12 cellular contexts compared by ENCODE assay signal in the genomic region with DNA sequence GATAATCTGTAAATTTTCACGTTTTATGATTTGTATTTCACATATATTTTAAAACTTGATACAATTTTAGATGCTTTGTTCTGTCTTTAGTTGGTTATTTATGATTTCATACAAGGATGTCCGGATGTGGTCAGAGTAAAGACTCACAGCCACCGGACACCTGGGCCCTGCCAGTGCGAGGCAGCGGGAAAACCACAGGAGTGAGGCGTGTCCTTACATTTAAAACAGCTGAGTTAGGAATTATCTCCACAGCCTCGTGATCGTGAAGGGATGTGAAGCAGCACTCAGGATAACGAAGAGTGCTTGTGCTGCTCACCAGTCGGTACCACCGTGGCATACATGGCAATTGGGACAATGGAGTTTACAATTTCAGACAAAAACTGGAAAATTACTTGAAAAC. TPM values are rescaled to one million over a fixed set of nuclear protein-coding genes. Genes with fewer than 3 reads are reported as not detected.
A peak's percentile ranks its signal among the peaks of the same experiment; 100 is the strongest.
DNase-seq lines count a peak whose midpoint lies in the region; TF ChIP-seq lines count a peak whose summit lies in the region.
"Had no signal": no experiment of that assay in that cellular context is flagged by ENCODE, and none has a peak within 500 bp of the region (broad histone marks: within the 10 kb centered on the region; RNA-seq: fewer than 3 reads in every experiment).

No MANE protein-coding gene starts in this region.

- no peaks in the 10 kb centered on the region for H3K36me3 ChIP-seq in sigmoid colon
- H3K36me3 ChIP-seq: pancreas had no signal

- H3K9me3 Mint-ChIP-seq in CD14-positive monocyte: no peaks in the 10 kb centered on the region
- no peaks in the 10 kb centered on the region for H3K9me3 Mint-ChIP-seq in chondrocyte (ENCODE audit: low read depth)

- H3K4me1 ChIP-seq in sigmoid colon: peaks cover 0 to 88% (median 57%) of the 10 kb centered on the region in 4 donors

- H3K4me1 Mint-ChIP-seq in CD14-positive monocyte (peaks cover 48% of the 10 kb centered on the region), chondrocyte (ENCODE audit: low read depth) (peaks cover 43% of the 10 kb centered on the region)

- TF ChIP-seq CTCF in CD14-positive monocyte (IDR thresholded peaks at IDR 0.05): no peak
- TF ChIP-seq CTCF in chondrocyte (IDR thresholded peaks at IDR 0.05): no peak
- TF ChIP-seq CTCF in sigmoid colon (IDR thresholded peaks at IDR 0.05): no peak

- H3K27me3 ChIP-seq in sigmoid colon: no peaks in the 10 kb centered on the region
- H3K27me3 ChIP-seq: dorsolateral prefrontal cortex, pancreas had no signal

- intact Hi-C loops in CD14-positive monocyte (cut with micrococcal nuclease): no loop called here
- intact Hi-C loops in sigmoid colon (cut with DNase I): loop anchor here (5.0 kb wide), 1 partner anchor 131 kb away; no protein-coding TSS in a partner anchor
- intact Hi-C loops in posterior vena cava (cut with DNase I): no loop called here

- peaks cover 23 to 37% of the 10 kb centered on the region in 2 donors for H3K36me3 Mint-ChIP-seq in CD14-positive monocyte
- peaks cover 2% of the 10 kb centered on the region for H3K36me3 Mint-ChIP-seq in chondrocyte (ENCODE audit: low read depth)

- H3K9me3 ChIP-seq in sigmoid colon: no peaks in the 10 kb centered on the region
- H3K9me3 ChIP-seq: pancreas had no signal

- H3K27ac ChIP-seq in sigmoid colon: peak overlapping the region in 2 of 4 donors; percentile 83 to 85

- peak overlapping the region in 1 of 2 donors; percentile 28 for H3K4me3 Mint-ChIP-seq in CD14-positive monocyte
- H3K4me3 Mint-ChIP-seq in chondrocyte (ENCODE audit: unreplicated experiment): no peak overlapping the region

- peaks cover 0 to 3% (median 0%) of the 10 kb centered on the region in 3 donors for H3K27me3 Mint-ChIP-seq in CD14-positive monocyte (ENCODE audit: low read depth in 3 of 3)
- H3K27me3 Mint-ChIP-seq in chondrocyte (ENCODE audit: low read depth): no peaks in the 10 kb centered on the region

- H3K27ac Mint-ChIP-seq in CD14-positive monocyte (peak overlapping the region in 4 of 7 donors; percentile 13 to 87 (median 54)), chondrocyte (ENCODE audit: unreplicated experiment) (peak overlapping the region; percentile 84)

- no peak overlapping the region for H3K4me3 ChIP-seq in sigmoid colon
- H3K4me3 ChIP-seq: pancreas had no signal

- no peak for DNase-seq in CD14-positive monocyte (ENCODE audit: low spot score)
- peak; percentile 63 for DNase-seq in LHCN-M2 (ENCODE audit: low read depth)
- DNase-seq in chondrocyte (ENCODE audit: low spot score): no peak
- DNase-seq in myocyte (ENCODE audit: low read depth): peak; percentile 75
- no peak for DNase-seq in sigmoid colon
- DNase-seq in D341Med (ENCODE audit: low spot score): no peak
- no peak for DNase-seq in posterior vena cava (ENCODE audit: low spot score)
- no peak for DNase-seq in activated gamma-delta T cell (lab: John Stamatoyannopoulos, UW)
- DNase-seq: dorsolateral prefrontal cortex, foreskin fibroblast, OCI-M1, pancreas had no signal

- TF ChIP-seq POLR2A in sigmoid colon (IDR thresholded peaks at IDR 0.05): no peak

- WGBS in sigmoid colon, 2 donors: 68 to 75% methylated on average over 11 of the region's 11 CpGs

- TF ChIP-seq EP300 in sigmoid colon (IDR thresholded peaks at IDR 0.05): no peak

RNA-seq across cellular contexts. Expression of gene SNX18, which starts 14.0 kb away (rescaled TPM):
- polyA plus RNA-seq in CD14-positive monocyte (10 to 100 TPM in 1 of 2 donors, 1 to 10 TPM in 1; 6.8 to 12.4 TPM), sigmoid colon (1 to 10 TPM; 3.9 to 6.5 (median 5.4) TPM)
- total RNA-seq in LHCN-M2 (2014; rRNA removed) (32.8 and 36.8 TPM in 2 replicates), chondrocyte (50.4 to 74.2 TPM (median 73.2 TPM) in 3 replicates), myocyte (90.8 and 93.9 TPM in 2 replicates), sigmoid colon (10 to 100 TPM; 37.8 to 51.3 (median 46.1) TPM), posterior vena cava (10 to 100 TPM; 50.3 to 55.6 TPM)
- 12.0 TPM for polyA plus RNA-seq in LHCN-M2 (2012)
- 36.2 TPM for polyA plus RNA-seq in myocyte (2012)

Comparison
In these comparisons a context has a peak if more than half of its experiments do, and no peak if none do; other contexts are left out.
1. DNase-seq: peak in LHCN-M2 (single experiment) and myocyte (single experiment); none in CD14-positive monocyte (single experiment), chondrocyte (single experiment), sigmoid colon (single experiment), D341Med (single experiment), posterior vena cava (single experiment) and activated gamma-delta T cell (single experiment).